ENCODE assay signal across 8 cellular contexts in genomic region chr1:149811514-149811889, GRCh38. TPM values are rescaled to one million over a fixed set of nuclear protein-coding genes. Genes with fewer than 3 reads are reported as not detected.
DNase-seq lines count a peak whose midpoint lies in the region; ATAC-seq and TF ChIP-seq lines count a peak whose summit lies in the region.
"Not testable (repeated sequence)": the region's sequence is repeated elsewhere in the genome, so short reads cannot be mapped to it uniquely, and the experiment has no call there.

No MANE protein-coding gene starts in this region.

- H3K27ac Mint-ChIP-seq in WTC11, result peak overlapping the region; percentile 65
- peak overlapping the region; percentile 89 for H3K27ac Mint-ChIP-seq in central memory CD8-positive, alpha-beta T cell (ENCODE audit: low read depth)

- POLR2A ChIA-PET in AG04450 (lab: Yijun Ruan, JAX), result not testable (repeated sequence)
- POLR2A ChIA-PET in WTC11 (lab: Charles Lee), result interaction anchor here (1.0 to 2.3 kb wide), 2 partner anchors 74 to 76 kb away, joined by 4 to 6 read pairs; a partner anchor contains a TSS

- H3K27me3 Mint-ChIP-seq in WTC11 (ENCODE audit: low read depth); central memory CD8-positive, alpha-beta T cell: not testable (repeated sequence)

- peak overlapping the region; percentile 89 for H3K4me3 Mint-ChIP-seq in WTC11
- H3K4me3 Mint-ChIP-seq in central memory CD8-positive, alpha-beta T cell, result peak overlapping the region; percentile 84

- ATAC-seq in GM18868 (IDR thresholded peaks at IDR 0.05; ENCODE audit: unreplicated experiment), result peak; percentile 21
- peak; percentile 12 for ATAC-seq in HG02970 (IDR thresholded peaks at IDR 0.05; ENCODE audit: low FRiP score, unreplicated experiment)
- ATAC-seq in WTC11, result peak; percentile 1; the same call in 1 of the 2 replicates
- ATAC-seq in central memory CD8-positive, alpha-beta T cell (replicated peaks; ENCODE audit: extremely low read depth, poor library complexity, severe bottlenecking), result peak; percentile 8

- no CpG with 5 or more reads among the region's 14 CpGs for whole genome bisulfite sequencing in iPS DF 6.9 (ENCODE audit: insufficient coverage, insufficient read length)
- WGBS in prostate gland, result 2% methylated on average over 12 of the region's 14 CpGs

- intact Hi-C loops in prostate gland (cut with DNase I), result not testable (repeated sequence)

- not testable (repeated sequence) for H3K4me1 Mint-ChIP-seq in WTC11; central memory CD8-positive, alpha-beta T cell

- not testable (repeated sequence) for H3K9me3 ChIP-seq in AG04450 (ENCODE audit: control insufficient read depth, insufficient read depth, low read length); iPS DF 6.9 (ENCODE audit: control insufficient read depth, insufficient read depth, low read length); prostate gland

- H3K4me3 ChIP-seq in AG04450 (ENCODE audit: low read depth, low read length), result peak overlapping the region; percentile 48
- H3K4me3 ChIP-seq in iPS DF 6.9 (ENCODE audit: low read length), result peak overlapping the region; percentile 15; the same call in 1 of the 2 replicates
- peak overlapping the region; percentile 13 to 47 for H3K4me3 ChIP-seq in prostate gland

- not testable (repeated sequence) for H3K27me3 ChIP-seq in AG04450 (ENCODE audit: control insufficient read depth, insufficient read depth, low read length); iPS DF 6.9 (ENCODE audit: control insufficient read depth, insufficient read depth, low read length); prostate gland (replicated peaks; ENCODE audit: insufficient read depth)

- not testable (repeated sequence) for DNase-seq in AG04450 (ENCODE audit: low read depth, low spot score); WTC11 (ENCODE audit: low spot score); central memory CD8-positive, alpha-beta T cell (ENCODE audit: low spot score in 2 of 2); iPS DF 6.9 (ENCODE audit: low read depth, low spot score); prostate gland (ENCODE audit: low spot score)
- DNase-seq in NCI-H2171 treated with DMSO at 0.1 percent for 48 hours (lab: John Stamatoyannopoulos, UW), result peak; percentile 12

- H3K4me1 ChIP-seq in iPS DF 6.9 (ENCODE audit: control insufficient read depth, insufficient read depth, low read length); prostate gland (replicated peaks): not testable (repeated sequence)

- H3K27ac ChIP-seq in AG04450 (ENCODE audit: low read depth, low read length); iPS DF 6.9 (ENCODE audit: low read length): not testable (repeated sequence)
- peak overlapping the region; percentile 20 to 85 for H3K27ac ChIP-seq in prostate gland

- H3K36me3 ChIP-seq in iPS DF 6.9 (ENCODE audit: control insufficient read depth, insufficient read depth, low read length); prostate gland: not testable (repeated sequence)

- TF ChIP-seq CTCF in AG04450 (IDR thresholded peaks at IDR 0.05; ENCODE audit: low read depth, low read length); WTC11 (IDR thresholded peaks at IDR 0.05); prostate gland (IDR thresholded peaks at IDR 0.05): not testable (repeated sequence)

- CTCF ChIA-PET in AG04450 (lab: Charles Lee); WTC11 (lab: Charles Lee): not testable (repeated sequence)

- H3K9me3 Mint-ChIP-seq in WTC11; central memory CD8-positive, alpha-beta T cell: not testable (repeated sequence)

- not testable (repeated sequence) for H3K36me3 Mint-ChIP-seq in WTC11
- peaks cover 14% of the 10 kb centered on the region for H3K36me3 Mint-ChIP-seq in central memory CD8-positive, alpha-beta T cell (ENCODE audit: insufficient read depth)

- TF ChIP-seq POLR2A in prostate gland (IDR thresholded peaks at IDR 0.05), result peak; percentile 21

TF ChIP-seq in WTC11, 78 proteins besides CTCF, POLR2A, EP300 and RAD21:
- 0 out of 2 replicates have a peak, but pooled peaks have one; percentile 24 for TF ChIP-seq ZNF425 (CRISPR knock-in tag; conservative IDR thresholded peaks at IDR 0.05)
- 0 out of 2 replicates have a peak, but pooled peaks have one; percentile 53 for TF ChIP-seq ZNF671 (CRISPR knock-in tag; IDR thresholded peaks at IDR 0.05)
- TF ChIP-seq AR (CRISPR knock-in tag; IDR thresholded peaks at IDR 0.05), result peak; percentile 89
- TF ChIP-seq ZNF532 (CRISPR knock-in tag; IDR thresholded peaks at IDR 0.05; ENCODE audit: borderline replicate concordance), result 0 out of 2 replicates have a peak, but pooled peaks have one; percentile 39

RNA-seq across cellular contexts. Expression of gene FCGR1A, which starts 29.0 kb away (rescaled TPM):
- polyA plus RNA-seq in AG04450 (2011; rRNA removed), result not detected in 2 replicates
- polyA minus RNA-seq in AG04450 (2011; rRNA and poly(A)+ RNA removed), result not detected in 2 replicates
- total RNA-seq in WTC11 (2021) (not detected in 3 replicates), prostate gland (1 to 10 TPM in 1 of 2 donors, under 1 TPM in 1; 0.32 to 7.6 TPM)
